8 cellular contexts compared by ENCODE assay signal in genomic region chr6:35451354-35452185, GRCh38. TPM values are rescaled to one million over a fixed set of nuclear protein-coding genes. Genes with fewer than 3 reads are reported as not detected.
DNase-seq lines count a peak whose midpoint lies in the region; ATAC-seq and TF ChIP-seq lines count a peak whose summit lies in the region.

No MANE protein-coding gene starts in this region.

- DNase-seq in cardiac muscle cell (ENCODE audit: low read depth in 1 of 2, low spot score in 1 of 2) (no peak), cardiac septum (ENCODE audit: low spot score) (no peak), lower lobe of right lung (no peak), type B pancreatic cell (ENCODE audit: extremely low spot score, unreplicated experiment) (no peak), midbrain (lab: John Stamatoyannopoulos, UW) (no peak)
- DNase-seq in activated naive CD8-positive, alpha-beta T cell treated with anti-CD3 and anti-CD28 coated beads, Interleukin-2, amount 50 U/mL, for 24 hours, result no peak
- no peak for DNase-seq in activated CD4-positive, CD25-positive, alpha-beta regulatory T cell (lab: John Stamatoyannopoulos, UW)

- intact Hi-C loops in cardiac septum (cut with DNase I) (no loop called here), lower lobe of right lung (cut with DNase I) (no loop called here)

- H3K27ac ChIP-seq in cardiac muscle cell, result no peak overlapping the region
- H3K27ac ChIP-seq in lower lobe of right lung, result peak overlapping the region; percentile 70

- no peaks in the 10 kb centered on the region for H3K27me3 Mint-ChIP-seq in activated naive CD8-positive, alpha-beta T cell treated with anti-CD3 and anti-CD28 coated beads, Interleukin-2, amount 50 U/mL, for 24 hours
- H3K27me3 Mint-ChIP-seq in type B pancreatic cell, result no peaks in the 10 kb centered on the region

- H3K4me3 Mint-ChIP-seq in activated naive CD8-positive, alpha-beta T cell treated with anti-CD3 and anti-CD28 coated beads, Interleukin-2, amount 50 U/mL, for 24 hours, result peak overlapping the region; percentile 76
- peak overlapping the region; percentile 81 for H3K4me3 Mint-ChIP-seq in type B pancreatic cell

- peak overlapping the region; percentile 49 for H3K4me3 ChIP-seq in cardiac muscle cell
- H3K4me3 ChIP-seq in lower lobe of right lung, result peak overlapping the region; percentile 81

- no peak for ATAC-seq in activated naive CD8-positive, alpha-beta T cell treated with anti-CD3 and anti-CD28 coated beads, Interleukin-2, amount 50 U/mL, for 24 hours
- no peak for ATAC-seq in lower lobe of right lung
- no peak for ATAC-seq in GM21390 (IDR thresholded peaks at IDR 0.05; ENCODE audit: unreplicated experiment)

- H3K9me3 ChIP-seq in cardiac muscle cell (ENCODE audit: low read depth) (no peaks in the 10 kb centered on the region), lower lobe of right lung (no peaks in the 10 kb centered on the region)

- peaks cover 22% of the 10 kb centered on the region for H3K4me1 ChIP-seq in cardiac muscle cell (ENCODE audit: low read depth)
- peaks cover 36% of the 10 kb centered on the region for H3K4me1 ChIP-seq in lower lobe of right lung

- TF ChIP-seq CTCF in cardiac muscle cell (IDR thresholded peaks at IDR 0.05; ENCODE audit: low read depth, low read length) (no peak), lower lobe of right lung (IDR thresholded peaks at IDR 0.05) (no peak), type B pancreatic cell (conservative IDR thresholded peaks at IDR 0.05) (no peak)

- H3K27me3 ChIP-seq in cardiac muscle cell (no peaks in the 10 kb centered on the region), lower lobe of right lung (ENCODE audit: low read depth) (no peaks in the 10 kb centered on the region)

- H3K9me3 Mint-ChIP-seq in activated naive CD8-positive, alpha-beta T cell treated with anti-CD3 and anti-CD28 coated beads, Interleukin-2, amount 50 U/mL, for 24 hours, result no peaks in the 10 kb centered on the region
- no peaks in the 10 kb centered on the region for H3K9me3 Mint-ChIP-seq in type B pancreatic cell

- peaks cover 15% of the 10 kb centered on the region for H3K36me3 Mint-ChIP-seq in activated naive CD8-positive, alpha-beta T cell treated with anti-CD3 and anti-CD28 coated beads, Interleukin-2, amount 50 U/mL, for 24 hours (ENCODE audit: low read depth)
- peaks cover 5% of the 10 kb centered on the region for H3K36me3 Mint-ChIP-seq in type B pancreatic cell

- H3K36me3 ChIP-seq in cardiac muscle cell (peaks cover 2% of the 10 kb centered on the region), lower lobe of right lung (peaks cover 7% of the 10 kb centered on the region)

- peaks cover 30% of the 10 kb centered on the region for H3K4me1 Mint-ChIP-seq in activated naive CD8-positive, alpha-beta T cell treated with anti-CD3 and anti-CD28 coated beads, Interleukin-2, amount 50 U/mL, for 24 hours
- peaks cover 30% of the 10 kb centered on the region for H3K4me1 Mint-ChIP-seq in type B pancreatic cell (ENCODE audit: unreplicated experiment)

- peak overlapping the region; percentile 68 for H3K27ac Mint-ChIP-seq in activated naive CD8-positive, alpha-beta T cell treated with anti-CD3 and anti-CD28 coated beads, Interleukin-2, amount 50 U/mL, for 24 hours
- H3K27ac Mint-ChIP-seq in type B pancreatic cell, result peak overlapping the region; percentile 1

RNA-seq across cellular contexts. Expression of gene FANCE, which starts 0.6 kb away (rescaled TPM):
- total RNA-seq in cardiac muscle cell (23.8 and 28.1 TPM in 2 replicates), cardiac septum (2.9 TPM), lower lobe of right lung (9.0 TPM), type B pancreatic cell (ENCODE audit: low replicate concordance) (11.6 and 12.8 TPM in 2 replicates)
- polyA plus RNA-seq in cardiac muscle cell, result 19.4 and 21.3 TPM in 2 replicates

RNA-seq across cellular contexts. Expression of gene RPL10A, which starts 16.6 kb away (rescaled TPM):
- total RNA-seq in cardiac muscle cell, result 1,095 and 1,320 TPM in 2 replicates
- polyA plus RNA-seq in cardiac muscle cell, result 390 and 521 TPM in 2 replicates
- total RNA-seq in cardiac septum, result 432 TPM
- 1,025 TPM for total RNA-seq in lower lobe of right lung
- total RNA-seq in type B pancreatic cell (ENCODE audit: low replicate concordance), result 1,788 and 1,808 TPM in 2 replicates

RNA-seq across cellular contexts. Expression of gene TEAD3, which starts 45.3 kb away (rescaled TPM):
- total RNA-seq in cardiac muscle cell, result 65.2 and 98.6 TPM in 2 replicates
- polyA plus RNA-seq in cardiac muscle cell, result 64.0 and 78.3 TPM in 2 replicates
- total RNA-seq in cardiac septum, result 63.3 TPM
- 17.0 TPM for total RNA-seq in lower lobe of right lung
- 49.8 and 109 TPM in 2 replicates for total RNA-seq in type B pancreatic cell (ENCODE audit: low replicate concordance)
